8 cellular contexts compared by ENCODE assay signal in the genomic region with DNA sequence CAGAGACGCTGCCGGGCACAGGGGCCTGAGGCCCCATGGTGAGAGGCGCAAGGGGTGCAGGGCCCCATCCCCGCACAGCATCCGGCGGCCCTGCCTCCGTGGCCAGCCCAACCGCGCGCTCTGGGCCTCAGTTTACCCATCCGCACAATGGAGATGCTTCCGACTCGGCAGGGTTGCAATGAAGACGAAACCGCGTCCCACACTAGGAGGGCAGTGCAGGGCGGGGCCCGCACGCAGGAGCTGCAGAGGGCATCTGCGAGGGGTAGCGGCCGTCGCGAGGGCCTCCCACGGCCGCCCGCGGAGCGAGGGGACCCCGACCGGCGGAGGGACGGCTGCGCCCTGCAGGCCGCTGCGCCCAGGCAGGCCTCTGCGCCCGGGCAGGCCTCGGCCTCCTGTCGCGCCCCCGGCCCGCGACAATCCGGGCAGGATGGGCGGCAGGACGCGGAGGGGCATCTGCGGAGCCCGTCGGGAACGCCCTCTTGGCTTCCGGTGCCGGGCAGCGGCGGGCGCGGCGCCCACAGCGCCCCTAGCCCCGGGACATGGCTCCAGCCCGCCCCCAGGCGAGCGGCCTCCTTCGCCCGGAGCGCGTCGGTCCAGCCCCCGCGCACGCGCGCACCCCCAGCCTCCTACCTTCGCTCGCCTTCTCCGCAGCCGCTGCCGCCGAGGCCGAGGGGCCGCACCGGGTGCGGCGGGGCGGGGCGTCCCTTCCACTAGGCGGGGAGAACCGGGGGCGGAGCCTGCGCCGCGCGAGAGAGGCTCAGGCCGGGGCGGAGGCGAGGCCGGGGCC. TPM values are rescaled to one million over a fixed set of nuclear protein-coding genes. Genes with fewer than 3 reads are reported as not detected.
DNase-seq lines count a peak whose midpoint lies in the region; ATAC-seq and TF ChIP-seq lines count a peak whose summit lies in the region.

No MANE protein-coding gene starts in this region.

- intact Hi-C loops in breast epithelium (cut with DNase I; ENCODE audit: low total_unique reads) = no loop called here

- H3K4me3 ChIP-seq in ACC112 (ENCODE audit: low read depth, low read length) (peak overlapping the region; percentile 82), WERI-Rb-1 (ENCODE audit: low read depth, low read length) (peak overlapping the region; percentile 88), breast epithelium (peak overlapping the region; percentile 71 to 88 (median 79))

- DNase-seq in NCI-H2196 treated with DMSO at 0.1 percent for 48 hours (lab: John Stamatoyannopoulos, UW; ENCODE audit: unreplicated experiment) (peak; percentile 78), WERI-Rb-1 (peak; percentile 94), breast epithelium (ENCODE audit: low spot score in 2 of 2) (peak; percentile 73 to 79), inferior parietal cortex (ENCODE audit: extremely low spot score) (peak; percentile 75), smooth muscle cell of the brain vasculature (ENCODE audit: low read depth, low spot score) (peak; percentile 62)

- H3K4me1 ChIP-seq in ACC112 (ENCODE audit: control insufficient read depth, insufficient read depth, low read length, unreplicated experiment) (no peaks in the 10 kb centered on the region), breast epithelium (no peaks in the 10 kb centered on the region)

- H3K9me3 ChIP-seq in WERI-Rb-1 (ENCODE audit: severe bottlenecking) (no peaks in the 10 kb centered on the region), breast epithelium (no peaks in the 10 kb centered on the region)

- H2AFZ ChIP-seq in ACC112 (ENCODE audit: low read length, unreplicated experiment) = peak overlapping the region; percentile 96

- ATAC-seq in GM18868 (IDR thresholded peaks at IDR 0.05; ENCODE audit: unreplicated experiment) (peak; percentile 84), HG03108 (IDR thresholded peaks at IDR 0.05; ENCODE audit: unreplicated experiment) (peak; percentile 77)

- H3K27me3 ChIP-seq in ACC112 (ENCODE audit: insufficient read depth, low read length) = no peaks in the 10 kb centered on the region
- no peaks in the 10 kb centered on the region for H3K27me3 ChIP-seq in WERI-Rb-1 (ENCODE audit: insufficient read depth, low read depth, severe bottlenecking)
- no peaks in the 10 kb centered on the region for H3K27me3 ChIP-seq in breast epithelium

- no peaks in the 10 kb centered on the region for H3K36me3 ChIP-seq in ACC112 (ENCODE audit: insufficient read depth, low read length)
- no peaks in the 10 kb centered on the region for H3K36me3 ChIP-seq in WERI-Rb-1
- H3K36me3 ChIP-seq in breast epithelium = no peaks in the 10 kb centered on the region

- no peaks in the 10 kb centered on the region for H3K79me2 ChIP-seq in ACC112 (ENCODE audit: control insufficient read depth, insufficient read depth, low read length, unreplicated experiment)

- TF ChIP-seq CTCF in WERI-Rb-1 (IDR thresholded peaks at IDR 0.05; ENCODE audit: low read depth, low read length) = peak; percentile 31
- no peak for TF ChIP-seq CTCF in breast epithelium (IDR thresholded peaks at IDR 0.05)

- H3K27ac ChIP-seq in ACC112 (ENCODE audit: low read depth, low read length) = no peak overlapping the region
- peak overlapping the region; percentile 58 for H3K27ac ChIP-seq in WERI-Rb-1
- peak overlapping the region; percentile 75 to 77 for H3K27ac ChIP-seq in breast epithelium

- no peak for TF ChIP-seq POLR2A in breast epithelium (IDR thresholded peaks at IDR 0.05)

RNA-seq across cellular contexts. Expression of gene RNU1-1, which starts 15.3 kb away (rescaled TPM):
- under 1 TPM; under 0.01 TPM for total RNA-seq in breast epithelium

RNA-seq across cellular contexts. Expression of gene NECAP2, which starts 58.2 kb away (rescaled TPM):
- 10 to 100 TPM; 61.2 to 64.0 (median 62.9) TPM for total RNA-seq in breast epithelium
